ENCODE assay signal across 1 cellular context in genomic region chr5:92887254-92887653, GRCh38.
A peak's percentile ranks its signal among the peaks of the same experiment; 100 is the strongest.
TF ChIP-seq lines count a peak whose summit lies in the region.

No MANE protein-coding gene starts in this region.

TF ChIP-seq in HepG2, 621 proteins besides CTCF, POLR2A, EP300 and RAD21 (continued from another document and continues in another):
- TF ChIP-seq ZNF318 (CRISPR knock-in tag; IDR thresholded peaks at IDR 0.05) = no peak
- peak; percentile 65; the same call in 1 of the 2 replicates for TF ChIP-seq KMT2B (CRISPR knock-in tag; IDR thresholded peaks at IDR 0.05)
- no peak for TF ChIP-seq ZNF841 (CRISPR knock-in tag; IDR thresholded peaks at IDR 0.05; ENCODE audit: borderline replicate concordance)
- no peak for TF ChIP-seq PCBP1 (IDR thresholded peaks at IDR 0.05; ENCODE audit: borderline replicate concordance, low read depth, low read length)
- no peak for TF ChIP-seq MYC (CRISPR knock-in tag; IDR thresholded peaks at IDR 0.05; ENCODE audit: borderline replicate concordance)
- TF ChIP-seq ZNF780A (CRISPR knock-in tag; IDR thresholded peaks at IDR 0.05) = no peak
- TF ChIP-seq ZNF367 (CRISPR knock-in tag; IDR thresholded peaks at IDR 0.05; ENCODE audit: borderline replicate concordance) = no peak
- no peak for TF ChIP-seq RELA (CRISPR knock-in tag; IDR thresholded peaks at IDR 0.05)
- TF ChIP-seq ZNF20 (CRISPR knock-in tag; IDR thresholded peaks at IDR 0.05) = no peak
- TF ChIP-seq SAP130 (CRISPR knock-in tag; IDR thresholded peaks at IDR 0.05; ENCODE audit: low read depth) = peak; percentile 76
- no peak for TF ChIP-seq NFYC (CRISPR knock-in tag; IDR thresholded peaks at IDR 0.05)
- no peak for TF ChIP-seq MTA3 (CRISPR knock-in tag; IDR thresholded peaks at IDR 0.05)
- no peak for TF ChIP-seq ZUFSP (CRISPR knock-in tag; IDR thresholded peaks at IDR 0.05; ENCODE audit: borderline replicate concordance)
- no peak for TF ChIP-seq ZBTB4 (CRISPR knock-in tag; IDR thresholded peaks at IDR 0.05; ENCODE audit: borderline replicate concordance)
- no peak for TF ChIP-seq HIC2 (CRISPR knock-in tag; IDR thresholded peaks at IDR 0.05; ENCODE audit: low read depth)
- peak; percentile 87 for TF ChIP-seq CREM (IDR thresholded peaks at IDR 0.05)
- no peak for TF ChIP-seq CREM (CRISPR knock-in tag; IDR thresholded peaks at IDR 0.05)
- no peak for TF ChIP-seq KAT7 (CRISPR knock-in tag; IDR thresholded peaks at IDR 0.05; ENCODE audit: borderline replicate concordance)
- no peak for TF ChIP-seq AGO1 (IDR thresholded peaks at IDR 0.05; ENCODE audit: low read depth, low read length, poor library complexity, severe bottlenecking)
- no peak for TF ChIP-seq ZNF225 (CRISPR knock-in tag; IDR thresholded peaks at IDR 0.05)
- no peak for TF ChIP-seq PHF20 (CRISPR knock-in tag; IDR thresholded peaks at IDR 0.05)
- no peak for TF ChIP-seq POLR2AphosphoS5 (IDR thresholded peaks at IDR 0.05; ENCODE audit: low read depth, low read length)
- TF ChIP-seq POLR2G (IDR thresholded peaks at IDR 0.05; ENCODE audit: low read depth, low read length) = no peak
- no peak for TF ChIP-seq SMARCE1 (IDR thresholded peaks at IDR 0.05; ENCODE audit: borderline replicate concordance)
- TF ChIP-seq YEATS2 (CRISPR knock-in tag; IDR thresholded peaks at IDR 0.05; ENCODE audit: borderline replicate concordance) = peak; percentile 22; the same call in 1 of the 2 replicates
- 0 out of 2 replicates have a peak, but pooled peaks have one; percentile 39 for TF ChIP-seq ZBTB7B (CRISPR knock-in tag; IDR thresholded peaks at IDR 0.05)
- no peak for TF ChIP-seq ZNF549 (CRISPR knock-in tag; IDR thresholded peaks at IDR 0.05)
- TF ChIP-seq SUZ12 (IDR thresholded peaks at IDR 0.05; ENCODE audit: low read depth, low read length) = no peak
- no peak for TF ChIP-seq ZNF629 (CRISPR knock-in tag; conservative IDR thresholded peaks at IDR 0.05)
- peak; percentile 39; the same call in 1 of the 3 replicates for TF ChIP-seq MXI1 (IDR thresholded peaks at IDR 0.05; ENCODE audit: borderline replicate concordance, low read depth, low read length)
- TF ChIP-seq EED (CRISPR knock-in tag; IDR thresholded peaks at IDR 0.05) = no peak
- TF ChIP-seq RBM39 (IDR thresholded peaks at IDR 0.05; ENCODE audit: low read depth, low read length, poor library complexity, severe bottlenecking) = no peak
- TF ChIP-seq NFIB (CRISPR knock-in tag; IDR thresholded peaks at IDR 0.05; ENCODE audit: borderline replicate concordance) = no peak
- TF ChIP-seq SKI (IDR thresholded peaks at IDR 0.05; ENCODE audit: partially characterized antibody) = no peak
- no peak for TF ChIP-seq ZNF138 (CRISPR knock-in tag; IDR thresholded peaks at IDR 0.05; ENCODE audit: low read depth)
- TF ChIP-seq LCORL (IDR thresholded peaks at IDR 0.05) = peak; percentile 45; the same call in 1 of the 2 replicates
- peak; percentile 87 for TF ChIP-seq LCORL (CRISPR knock-in tag; IDR thresholded peaks at IDR 0.05)
- TF ChIP-seq MED8 (CRISPR knock-in tag; IDR thresholded peaks at IDR 0.05; ENCODE audit: insufficient replicate concordance) = peak; percentile 56
- TF ChIP-seq ZNF281 (CRISPR knock-in tag; IDR thresholded peaks at IDR 0.05; ENCODE audit: borderline replicate concordance) = peak; percentile 59; the same call in 1 of the 2 replicates
- TF ChIP-seq GATAD1 (CRISPR knock-in tag; IDR thresholded peaks at IDR 0.05) = peak; percentile 34; the same call in 1 of the 2 replicates
- TF ChIP-seq SKIL (CRISPR knock-in tag; IDR thresholded peaks at IDR 0.05; ENCODE audit: borderline replicate concordance) = no peak; the same call in 1 of the 2 replicates
- TF ChIP-seq ZFP41 (CRISPR knock-in tag; IDR thresholded peaks at IDR 0.05; ENCODE audit: borderline replicate concordance) = no peak
- no peak for TF ChIP-seq PBX3 (CRISPR knock-in tag; IDR thresholded peaks at IDR 0.05; ENCODE audit: borderline replicate concordance)
